Comparison of ENCODE assay signal across 10 cellular contexts in genomic region chr1:162663589-162664030, GRCh38. TPM values are rescaled to one million over a fixed set of nuclear protein-coding genes. Genes with fewer than 3 reads are reported as not detected.
DNase-seq lines count a peak whose midpoint lies in the region; ATAC-seq, FAIRE-seq and TF ChIP-seq lines count a peak whose summit lies in the region.
"Had no signal": no experiment of that assay in that cellular context is flagged by ENCODE, and none has a peak within 500 bp of the region (broad histone marks: within the 10 kb centered on the region; RNA-seq: fewer than 3 reads in every experiment).

No MANE protein-coding gene starts in this region.

- H2AK5ac ChIP-seq in neuronal stem cell (ENCODE audit: low read depth, low read length) = no peak overlapping the region

- H4K91ac ChIP-seq in neuronal stem cell (ENCODE audit: low read depth, low read length, poor library complexity) = no peak overlapping the region

- no peak overlapping the region for H3K4me2 ChIP-seq in neuronal stem cell (ENCODE audit: insufficient read depth, low read length, poor library complexity, severe bottlenecking)

- H3K9me3 ChIP-seq in esophagus muscularis mucosa (no peaks in the 10 kb centered on the region), neuronal stem cell (replicated peaks in 1 of 2; ENCODE audit: control insufficient read depth in 2 of 2, insufficient read depth in 1 of 2, low read depth in 1 of 2, low read length in 2 of 2) (no peaks in the 10 kb centered on the region)
- H3K9me3 ChIP-seq: colonic mucosa had no signal

- H3K36me3 ChIP-seq in esophagus muscularis mucosa (peaks cover 0 to 4% (median 1%) of the 10 kb centered on the region in 4 donors), neuronal stem cell (replicated peaks in 1 of 2; ENCODE audit: control insufficient read depth in 2 of 2, insufficient read depth in 2 of 2, low read length in 2 of 2) (no peaks in the 10 kb centered on the region)
- H3K36me3 ChIP-seq: colonic mucosa had no signal

- no peak overlapping the region for H2BK5ac ChIP-seq in neuronal stem cell (ENCODE audit: low read length)

- no peak overlapping the region for H3K23ac ChIP-seq in neuronal stem cell (ENCODE audit: low read depth, low read length, poor library complexity)

- WGBS in esophagus muscularis mucosa = 31% methylated on average over 7 of the region's 7 CpGs
- WGBS in neuronal stem cell (ENCODE audit: extremely low coverage in 2 of 2, insufficient read length in 2 of 2, insufficient replicate concordance in 1 of 2), 2 donors = no CpG with 5 or more reads among the region's 7 CpGs

- no peak overlapping the region for H3K18ac ChIP-seq in neuronal stem cell (ENCODE audit: low read length)

- no peak overlapping the region for H2BK120ac ChIP-seq in neuronal stem cell (ENCODE audit: low read depth, low read length)

- H3K27me3 ChIP-seq in esophagus muscularis mucosa (no peaks in the 10 kb centered on the region), neuronal stem cell (ENCODE audit: control insufficient read depth in 3 of 3, insufficient read depth in 3 of 3, low read depth in 1 of 3, low read length in 3 of 3) (no peaks in the 10 kb centered on the region)
- H3K27me3 ChIP-seq: colonic mucosa had no signal

- H3K4me1 ChIP-seq in esophagus muscularis mucosa = peaks cover 5 to 54% (median 51%) of the 10 kb centered on the region in 4 donors
- H3K4me1 ChIP-seq in neuronal stem cell (ENCODE audit: control insufficient read depth in 2 of 2, insufficient read depth in 1 of 2, low read depth in 1 of 2, low read length in 2 of 2) = peaks cover 0 to 5% of the 10 kb centered on the region in 2 donors
- H3K4me1 ChIP-seq: colonic mucosa had no signal

- no peak for TF ChIP-seq CTCF in esophagus muscularis mucosa (IDR thresholded peaks at IDR 0.05)

- H3K9ac ChIP-seq in neuronal stem cell (ENCODE audit: low read depth, low read length, poor library complexity) = no peak overlapping the region

- H3K4me3 ChIP-seq in esophagus muscularis mucosa (no peak overlapping the region), neuronal stem cell (ENCODE audit: low read length in 2 of 2) (no peak overlapping the region)
- H3K4me3 ChIP-seq: colonic mucosa had no signal

- H2AFZ ChIP-seq in neuronal stem cell (ENCODE audit: low read length) = peak overlapping the region; percentile 74

- no peak for ATAC-seq in GM21825 (IDR thresholded peaks at IDR 0.05; ENCODE audit: unreplicated experiment)

- H3K4ac ChIP-seq in neuronal stem cell (ENCODE audit: low read length) = no peak overlapping the region

- TF ChIP-seq POLR2A in esophagus muscularis mucosa (IDR thresholded peaks at IDR 0.05; ENCODE audit: low read depth) = no peak

- no peak for FAIRE-seq in HTR-8/SVneo (lab: Jason Lieb, UNC)

- TF ChIP-seq EP300 in esophagus muscularis mucosa (IDR thresholded peaks at IDR 0.05) = no peak

- H3K79me1 ChIP-seq in neuronal stem cell (ENCODE audit: low read depth, low read length) = no peaks in the 10 kb centered on the region

- H2BK15ac ChIP-seq in neuronal stem cell (ENCODE audit: low read length) = no peak overlapping the region

- H4K8ac ChIP-seq in neuronal stem cell (ENCODE audit: low read depth, low read length) = no peak overlapping the region

- no peak overlapping the region for H3K14ac ChIP-seq in neuronal stem cell (ENCODE audit: low read length)

- DNase-seq in DMS79 treated with DMSO at 0.1 percent for 48 hours (lab: John Stamatoyannopoulos, UW) (peak; percentile 74), HTR-8/SVneo (ENCODE audit: insufficient read length, low spot score) (peak; percentile 17), esophagus muscularis mucosa (ENCODE audit: extremely low spot score) (peak; percentile 91), neuronal stem cell (ENCODE audit: low spot score) (peak; percentile 30), cerebellar nuclear complex (lab: John Stamatoyannopoulos, UW) (no peak), NK-92 (lab: John Stamatoyannopoulos, UW; ENCODE audit: unreplicated experiment) (no peak), NCI-H1694 treated with DMSO at 0.1 percent for 48 hours (lab: John Stamatoyannopoulos, UW) (no peak)
- DNase-seq: colonic mucosa had no signal

- intact Hi-C loops in esophagus muscularis mucosa (cut with DNase I) = no loop called here

- peak overlapping the region in 1 of 4 donors; percentile 25 for H3K27ac ChIP-seq in esophagus muscularis mucosa (replicated peaks in 1 of 4)
- no peak overlapping the region for H3K27ac ChIP-seq in neuronal stem cell (replicated peaks; ENCODE audit: low read length)
- H3K27ac ChIP-seq: colonic mucosa, RWPE1 had no signal

- H2BK12ac ChIP-seq in neuronal stem cell (ENCODE audit: low read length) = no peak overlapping the region

RNA-seq across cellular contexts. Expression of gene DDR2, which starts 31.3 kb away (rescaled TPM):
- 100 to 1,000 TPM; 143 to 194 (median 175) TPM for total RNA-seq in esophagus muscularis mucosa
- 0.74 TPM for polyA plus RNA-seq in neuronal stem cell (2013, experiment 1 of 2)
- 0.78 TPM for polyA plus RNA-seq in neuronal stem cell (2013, experiment 2 of 2)

Comparison
In these comparisons a context has a peak if more than half of its experiments do, and no peak if none do; other contexts are left out.
1. DNase-seq: peak in DMS79 treated with DMSO at 0.1 percent for 48 hours (single experiment), HTR-8/SVneo (single experiment), esophagus muscularis mucosa (single experiment) and neuronal stem cell (single experiment); none in cerebellar nuclear complex (0 of 2), NK-92 (single experiment) and NCI-H1694 treated with DMSO at 0.1 percent for 48 hours (single experiment).